In genomic region chr17:81002013-81002384, GRCh38 we compare ENCODE assay signal across 22 cellular contexts. TPM values are rescaled to one million over a fixed set of nuclear protein-coding genes. Genes with fewer than 3 reads are reported as not detected.
DNase-seq lines count a peak whose midpoint lies in the region; ATAC-seq, FAIRE-seq and TF ChIP-seq lines count a peak whose summit lies in the region.
"Had no signal": no experiment of that assay in that cellular context is flagged by ENCODE, and none has a peak within 500 bp of the region (broad histone marks: within the 10 kb centered on the region; RNA-seq: fewer than 3 reads in every experiment).

No MANE protein-coding gene starts in this region.

- no peaks in the 10 kb centered on the region for H4K20me1 ChIP-seq in GM23248 (ENCODE audit: insufficient read depth)
- H4K20me1 ChIP-seq in K562 (replicated peaks; ENCODE audit: control insufficient read depth, insufficient read depth, low read length): no peaks in the 10 kb centered on the region

- H2BK5ac ChIP-seq in neuronal stem cell (ENCODE audit: low read length): no peak overlapping the region

- DNase-seq in Calu3 (no peak), GM23248 (no peak), K562 (ENCODE audit: extremely low read depth in 1 of 4, low spot score in 3 of 4) (peak in 1 of 4 experiments; percentile 15), neuronal stem cell (ENCODE audit: low spot score) (no peak), activated T-cell treated with anti-CD3 and anti-CD28 coated beads for 4 hours (no peak), GM20000 (ENCODE audit: low spot score) (no peak)
- DNase-seq in natural killer cell treated with Interleukin-12 subunit alpha and Interleukin-12 subunit beta and Interleukin-15 and Interleukin-18, amount 100 ng/mL, for 72 hours (ENCODE audit: low spot score): no peak
- DNase-seq: activated CD4-positive, alpha-beta T cell treated with anti-CD3 and anti-CD28 coated beads for 4 hours; activated gamma-delta T cell treated with Interleukin-2 at 50 U/mL for 16 hours; activated naive CD8-positive, alpha-beta T cell treated with anti-CD3 and anti-CD28 coated beads, Interleukin-2, amount 50 U/mL, for 24 hours; activated T-cell treated with anti-CD3 and anti-CD28 coated beads, Interleukin-2, amount 50 U/mL, for 24 hours; naive thymus-derived CD4-positive, alpha-beta T cell; NCI-H82; SIG-M5 had no signal

- H3K27ac Mint-ChIP-seq in Calu3 (ENCODE audit: unreplicated experiment): peak overlapping the region; percentile 58
- H3K27ac Mint-ChIP-seq in natural killer cell treated with Interleukin-12 subunit alpha and Interleukin-12 subunit beta and Interleukin-15 and Interleukin-18, amount 100 ng/mL, for 72 hours: no peak overlapping the region
- H3K27ac Mint-ChIP-seq: activated naive CD8-positive, alpha-beta T cell treated with anti-CD3 and anti-CD28 coated beads, Interleukin-2, amount 50 U/mL, for 24 hours; activated T-cell treated with anti-CD3 and anti-CD28 coated beads, Interleukin-2, amount 50 U/mL, for 24 hours; dendritic cell treated with granulocyte-macrophage colony-stimulating factor and Interleukin-4, amounts not matched to agents 40 ng/mL and 50 ng/mL, for 4 days; mesothelial cell of epicardium; stimulated activated naive CD8-positive, alpha-beta T cell treated with anti-CD3 and anti-CD28 coated beads, Interleukin-15, Interleukin-2, amounts not matched to agents 100 ng/mL and 50 ng/mL, for 24 hours had no signal

- in situ Hi-C loops in GM23248 (cut with MboI) (no loop called here), K562 (cut with MboI) (loop anchor here (5.0 kb wide), 1 partner anchor 225 kb away; no protein-coding TSS in a partner anchor)

- TF ChIP-seq RAD21 in K562 (CRISPR knock-in tag; conservative IDR thresholded peaks at IDR 0.05 in 1 of 2, IDR thresholded peaks at IDR 0.05 in 1 of 2): no peak

- no peak overlapping the region for H3K18ac ChIP-seq in neuronal stem cell (ENCODE audit: low read length)

- intact Hi-C loops in Calu3 (cut with micrococcal nuclease; ENCODE audit: unreplicated experiment): no loop called here
- intact Hi-C loops in K562 (cut with micrococcal nuclease): no loop called here

- H3K4me3 Mint-ChIP-seq in Calu3 (ENCODE audit: low read depth, unreplicated experiment): no peak overlapping the region
- no peak overlapping the region for H3K4me3 Mint-ChIP-seq in natural killer cell treated with Interleukin-12 subunit alpha and Interleukin-12 subunit beta and Interleukin-15 and Interleukin-18, amount 100 ng/mL, for 72 hours
- H3K4me3 Mint-ChIP-seq: activated naive CD8-positive, alpha-beta T cell treated with anti-CD3 and anti-CD28 coated beads, Interleukin-2, amount 50 U/mL, for 24 hours; activated T-cell treated with anti-CD3 and anti-CD28 coated beads, Interleukin-2, amount 50 U/mL, for 24 hours; dendritic cell treated with granulocyte-macrophage colony-stimulating factor and Interleukin-4, amounts not matched to agents 40 ng/mL and 50 ng/mL, for 4 days; stimulated activated naive CD8-positive, alpha-beta T cell treated with anti-CD3 and anti-CD28 coated beads, Interleukin-15, Interleukin-2, amounts not matched to agents 100 ng/mL and 50 ng/mL, for 24 hours had no signal

- no peak for FAIRE-seq in K562 (lab: Jason Lieb, UNC)

- peak overlapping the region; percentile 27 for H3K23ac ChIP-seq in neuronal stem cell (ENCODE audit: low read depth, low read length, poor library complexity)

- TF ChIP-seq CTCF in Calu3 (IDR thresholded peaks at IDR 0.05; ENCODE audit: unreplicated experiment) (no peak), K562 (IDR thresholded peaks at IDR 0.05 in 2 of 3, conservative IDR thresholded peaks at IDR 0.05 in 1 of 3; ENCODE audit: insufficient read depth in 2 of 3, low read depth in 1 of 3, low read length in 3 of 3) (no peak), GM20000 (IDR thresholded peaks at IDR 0.05; ENCODE audit: extremely low read depth, missing control alignments) (no peak)

- H3K27me3 Mint-ChIP-seq in Calu3 (ENCODE audit: unreplicated experiment): peaks cover 64% of the 10 kb centered on the region
- H3K27me3 Mint-ChIP-seq in natural killer cell treated with Interleukin-12 subunit alpha and Interleukin-12 subunit beta and Interleukin-15 and Interleukin-18, amount 100 ng/mL, for 72 hours: peaks cover 7 to 8% of the 10 kb centered on the region in 2 donors

- H2BK12ac ChIP-seq in neuronal stem cell (ENCODE audit: low read length): no peak overlapping the region

- CTCF ChIA-PET in Calu3 (lab: Charles Lee) (no interaction called here), K562 (lab: Yijun Ruan, JAX; ENCODE audit: low intra/inter-chr PET ratio) (no interaction called here)

- BruUV-seq in Calu3 (replicated peaks; lab: Mats Ljungman, UMichigan): TSS peak; percentile 42
- no TSS peak for BruUV-seq in K562 (replicated peaks; lab: Mats Ljungman, UMichigan)

- no peak overlapping the region for H4K91ac ChIP-seq in neuronal stem cell (ENCODE audit: low read depth, low read length, poor library complexity)

- H3K4ac ChIP-seq in neuronal stem cell (ENCODE audit: low read length): no peak overlapping the region

- peaks cover 32% of the 10 kb centered on the region for H3K27me3 ChIP-seq in GM23248 (replicated peaks; ENCODE audit: insufficient read depth)
- H3K27me3 ChIP-seq in K562 (ENCODE audit: control insufficient read depth in 2 of 2, insufficient read depth in 2 of 2, low read length in 2 of 2): no peaks in the 10 kb centered on the region
- peaks cover 0 to 11% (median 9%) of the 10 kb centered on the region in 3 experiments for H3K27me3 ChIP-seq in neuronal stem cell (ENCODE audit: control insufficient read depth in 3 of 3, insufficient read depth in 3 of 3, low read depth in 1 of 3, low read length in 3 of 3)
- H3K27me3 ChIP-seq: vagina had no signal

- no peak overlapping the region for H3K14ac ChIP-seq in neuronal stem cell (ENCODE audit: low read length)

- H3K4me1 Mint-ChIP-seq in Calu3 (ENCODE audit: low read depth, unreplicated experiment): peaks cover 22% of the 10 kb centered on the region
- peaks cover 19 to 27% of the 10 kb centered on the region in 2 donors for H3K4me1 Mint-ChIP-seq in natural killer cell treated with Interleukin-12 subunit alpha and Interleukin-12 subunit beta and Interleukin-15 and Interleukin-18, amount 100 ng/mL, for 72 hours (ENCODE audit: low read depth in 2 of 2)

- no peaks in the 10 kb centered on the region for H3K79me2 ChIP-seq in GM23248 (ENCODE audit: insufficient read depth)
- H3K79me2 ChIP-seq in K562 (ENCODE audit: control insufficient read depth, insufficient read depth, low read length): no peaks in the 10 kb centered on the region

- no peak overlapping the region for H2BK120ac ChIP-seq in neuronal stem cell (ENCODE audit: low read depth, low read length)

- H3K36me3 ChIP-seq in GM23248 (ENCODE audit: low read depth) (no peaks in the 10 kb centered on the region), K562 (ENCODE audit: control insufficient read depth, insufficient read depth, low read length) (peaks cover 31% of the 10 kb centered on the region; the same call in 1 of the 3 replicates), neuronal stem cell (replicated peaks in 1 of 2; ENCODE audit: control insufficient read depth in 2 of 2, insufficient read depth in 2 of 2, low read length in 2 of 2) (peaks cover 13 to 33% of the 10 kb centered on the region in 2 donors)

- ATAC-seq in K562: no peak
- no peak for ATAC-seq in natural killer cell treated with Interleukin-12 subunit alpha and Interleukin-12 subunit beta and Interleukin-15 and Interleukin-18, amount 100 ng/mL, for 72 hours
- ATAC-seq: activated naive CD8-positive, alpha-beta T cell treated with anti-CD3 and anti-CD28 coated beads, Interleukin-2, amount 50 U/mL, for 24 hours had no signal

- no peak overlapping the region for H2AK5ac ChIP-seq in neuronal stem cell (ENCODE audit: low read depth, low read length)

- H4K8ac ChIP-seq in neuronal stem cell (ENCODE audit: low read depth, low read length): no peak overlapping the region

- no peak for TF ChIP-seq EP300 in K562 (IDR thresholded peaks at IDR 0.05; ENCODE audit: low read length)

- no peak overlapping the region for H3K9ac ChIP-seq in GM23248
- H3K9ac ChIP-seq in K562 (ENCODE audit: insufficient read depth in 1 of 2, low read depth in 2 of 2, low read length in 2 of 2): peak overlapping the region in 1 of 2 experiments; percentile 70; a peak in 2 of 4 replicates
- H3K9ac ChIP-seq in neuronal stem cell (ENCODE audit: low read depth, low read length, poor library complexity): no peak overlapping the region
- H3K9ac ChIP-seq: BLaER1 treated with 17β-estradiol and CSF1 and Interleukin-3, amounts not matched to agents 10 nM and 100 nM had no signal

- H3K9me1 ChIP-seq in K562 (ENCODE audit: control insufficient read depth, insufficient read depth, low read length): no peaks in the 10 kb centered on the region

- peaks cover 40% of the 10 kb centered on the region for H3K36me3 Mint-ChIP-seq in Calu3 (ENCODE audit: insufficient read depth, unreplicated experiment)
- no peaks in the 10 kb centered on the region for H3K36me3 Mint-ChIP-seq in natural killer cell treated with Interleukin-12 subunit alpha and Interleukin-12 subunit beta and Interleukin-15 and Interleukin-18, amount 100 ng/mL, for 72 hours
- H3K36me3 Mint-ChIP-seq: mesothelial cell of epicardium had no signal

- 0 out of 2 replicates have a peak, but pooled peaks cover 5% of the 10 kb centered on the region for H3K4me1 ChIP-seq in GM23248 (ENCODE audit: insufficient read depth)
- peaks cover 19 to 64% of the 10 kb centered on the region in 2 experiments for H3K4me1 ChIP-seq in K562 (replicated peaks in 1 of 2; ENCODE audit: control insufficient read depth in 2 of 2, insufficient read depth in 2 of 2, low read length in 2 of 2)
- peaks cover 7% of the 10 kb centered on the region in 2 donors for H3K4me1 ChIP-seq in neuronal stem cell (ENCODE audit: control insufficient read depth in 2 of 2, insufficient read depth in 1 of 2, low read depth in 1 of 2, low read length in 2 of 2)

- H3K27ac ChIP-seq in GM23248 (no peak overlapping the region), K562 (ENCODE audit: extremely low read depth, low read depth, low read length) (peak overlapping the region; percentile 44; the same call in 1 of the 3 replicates), neuronal stem cell (replicated peaks; ENCODE audit: low read length) (no peak overlapping the region)
- H3K27ac ChIP-seq: BLaER1 treated with 17β-estradiol and CSF1 and Interleukin-3, amounts not matched to agents 10 nM and 100 nM; thoracic aorta; VCaP had no signal

- no peak overlapping the region for H2AFZ ChIP-seq in GM23248
- H2AFZ ChIP-seq in K562 (ENCODE audit: low read depth, low read length): no peak overlapping the region
- no peak overlapping the region for H2AFZ ChIP-seq in neuronal stem cell (ENCODE audit: low read length)

- no peak for TF ChIP-seq POLR2A in K562 (conservative IDR thresholded peaks at IDR 0.05)

- H3K4me3 ChIP-seq in GM23248: no peak overlapping the region
- H3K4me3 ChIP-seq in K562: no peak overlapping the region
- H3K4me3 ChIP-seq in neuronal stem cell (ENCODE audit: low read length in 2 of 2): no peak overlapping the region
- H3K4me3 ChIP-seq: BLaER1 treated with 17β-estradiol and CSF1 and Interleukin-3, amounts not matched to agents 10 nM and 100 nM; HAP-1; thoracic aorta; vagina had no signal

- H3F3A ChIP-seq in GM23248 (ENCODE audit: insufficient read depth): peaks cover 4% of the 10 kb centered on the region; the same call in 1 of the 2 replicates

- H3K9me3 ChIP-seq in GM23248 (ENCODE audit: low read depth): no peaks in the 10 kb centered on the region
- no peaks in the 10 kb centered on the region for H3K9me3 ChIP-seq in K562 (replicated peaks; ENCODE audit: control insufficient read depth, insufficient read depth, low read depth, low read length)
- H3K9me3 ChIP-seq in neuronal stem cell (replicated peaks in 1 of 2; ENCODE audit: control insufficient read depth in 2 of 2, insufficient read depth in 1 of 2, low read depth in 1 of 2, low read length in 2 of 2): peaks cover 0 to 2% of the 10 kb centered on the region in 2 donors
- H3K9me3 ChIP-seq: BLaER1 treated with 17β-estradiol and CSF1 and Interleukin-3, amounts not matched to agents 10 nM and 100 nM; HAP-1; thoracic aorta; vagina had no signal

- POLR2A ChIA-PET in K562 (lab: Yijun Ruan, JAX): interaction anchor here (0.6 to 2.9 kb wide), 3 partner anchors 18 to 236 kb away, joined by 3 to 13 read pairs (median 4); no protein-coding TSS in a partner anchor

- H3K9me3 Mint-ChIP-seq in Calu3 (ENCODE audit: low read depth, unreplicated experiment): no peaks in the 10 kb centered on the region
- H3K9me3 Mint-ChIP-seq in natural killer cell treated with Interleukin-12 subunit alpha and Interleukin-12 subunit beta and Interleukin-15 and Interleukin-18, amount 100 ng/mL, for 72 hours: no peaks in the 10 kb centered on the region
- H3K9me3 Mint-ChIP-seq: activated naive CD8-positive, alpha-beta T cell treated with anti-CD3 and anti-CD28 coated beads, Interleukin-2, amount 50 U/mL, for 24 hours; activated T-cell treated with anti-CD3 and anti-CD28 coated beads, Interleukin-2, amount 50 U/mL, for 24 hours; dendritic cell treated with granulocyte-macrophage colony-stimulating factor and Interleukin-4, amounts not matched to agents 40 ng/mL and 50 ng/mL, for 4 days; mesothelial cell of epicardium; stimulated activated naive CD8-positive, alpha-beta T cell treated with anti-CD3 and anti-CD28 coated beads, Interleukin-15, Interleukin-2, amounts not matched to agents 100 ng/mL and 50 ng/mL, for 24 hours had no signal

- H3K4me2 ChIP-seq in GM23248 (ENCODE audit: unreplicated experiment): peak overlapping the region; percentile 3
- H3K4me2 ChIP-seq in K562 (ENCODE audit: insufficient read depth, low read length): peak overlapping the region; percentile 6; the same call in 1 of the 2 replicates
- H3K4me2 ChIP-seq in neuronal stem cell (ENCODE audit: insufficient read depth, low read length, poor library complexity, severe bottlenecking): no peak overlapping the region
- H3K4me2 ChIP-seq: BLaER1 treated with 17β-estradiol and CSF1 and Interleukin-3, amounts not matched to agents 10 nM and 100 nM had no signal

- H3K79me1 ChIP-seq in neuronal stem cell (ENCODE audit: low read depth, low read length): peaks cover under 1% of the 10 kb centered on the region

- 82 to 84% methylated on average over 8 to 10 of the region's 10 CpGs for WGBS in GM23248 (ENCODE audit: low coverage in 1 of 2, low lambda C conversion rate in 2 of 2, missing lambda C conversion rate in 2 of 2), 2 experiments
- 55% methylated on average over 10 of the region's 10 CpGs for WGBS in K562 (ENCODE audit: insufficient coverage, low coverage, missing lambda C conversion rate)
- no CpG with 5 or more reads among the region's 10 CpGs for WGBS in neuronal stem cell (ENCODE audit: extremely low coverage in 2 of 2, insufficient read length in 2 of 2, insufficient replicate concordance in 1 of 2), 2 donors

- H2BK15ac ChIP-seq in neuronal stem cell (ENCODE audit: low read length): no peak overlapping the region

- H3K9me2 ChIP-seq in GM23248 (ENCODE audit: insufficient read depth): no peaks in the 10 kb centered on the region

RNA-seq across cellular contexts. Expression of gene CHMP6, which starts 10.4 kb away (rescaled TPM):
- 25.5 and 27.9 TPM in 2 replicates for total RNA-seq in Calu3 (2022)
- total RNA-seq in GM23248 (2014; rRNA removed; shearing (Covaris generic)): 8.2 and 14.1 TPM in 2 replicates
- 34.0 and 37.1 TPM in 2 replicates for polyA plus RNA-seq in GM23248 (2016; fragmentation: Nextera tagmentation; extraction: Ambion mirVana)
- 33.8 and 66.2 TPM in 2 replicates for total RNA-seq in K562 (2011; cell fraction: chromatin; rRNA removed; ENCODE audit: low replicate concordance)
- total RNA-seq in K562 (2011; cell fraction: nucleolus; rRNA removed): 40.5 and 47.9 TPM in 2 replicates
- total RNA-seq in K562 (2011; cell fraction: nucleoplasm; rRNA removed): 22.9 and 24.6 TPM in 2 replicates
- total RNA-seq in K562 (2014; rRNA removed): 10.3 and 12.9 TPM in 2 replicates
- 14.4 and 15.7 TPM in 2 replicates for total RNA-seq in K562 (2014; rRNA removed; fragmentation: Illumina TruSeq; extraction: Trizol)
- total RNA-seq in K562 (2015; rRNA removed; fragmentation: Illumina TruSeq; extraction: Trizol): 12.7 and 13.8 TPM in 2 replicates
- total RNA-seq in K562 (2021): 25.6 and 26.8 TPM in 2 replicates
- polyA plus RNA-seq in K562 (2011; rRNA removed): 8.0 and 13.4 TPM in 2 replicates
- 10.5 and 35.5 TPM in 2 replicates for polyA plus RNA-seq in K562 (2011; cell fraction: cytosol; rRNA removed)
- polyA plus RNA-seq in K562 (2011; cell fraction: nucleus; rRNA removed): 10.7 and 20.1 TPM in 2 replicates
- 13.7 and 20.1 TPM in 2 replicates for polyA plus RNA-seq in K562 (2012)
- 11.4 and 15.5 TPM in 2 replicates for polyA plus RNA-seq in K562 (2014; fragmentation: Illumina TruSeq; extraction: Trizol)
- polyA plus RNA-seq in K562 (2014; fragmentation: Nextera tagmentation; extraction: Ambion mirVana): 1 to 10 TPM in 1 of 2 experiments, under 1 TPM in 1; 0.25 to 1.8 TPM
- polyA plus RNA-seq in K562 (2014; rRNA removed): 28.3 and 30.4 TPM in 2 replicates
- polyA minus RNA-seq in K562 (2011; rRNA and poly(A)+ RNA removed): 11.2 and 15.9 TPM in 2 replicates
- 5.0 and 8.7 TPM in 2 replicates for polyA minus RNA-seq in K562 (2011; cell fraction: cytosol; rRNA and poly(A)+ RNA removed)
- 13.5 and 13.7 TPM in 2 replicates for polyA minus RNA-seq in K562 (2011; cell fraction: nucleus; rRNA and poly(A)+ RNA removed)
- 14.3 TPM for polyA plus RNA-seq in neuronal stem cell (2013, experiment 1 of 2)
- polyA plus RNA-seq in neuronal stem cell (2013, experiment 2 of 2): 13.1 TPM
- 10 to 100 TPM; 33.1 to 43.7 TPM for total RNA-seq in natural killer cell treated with Interleukin-12 subunit alpha and Interleukin-12 subunit beta and Interleukin-15 and Interleukin-18, amount 100 ng/mL, for 72 hours

RNA-seq across cellular contexts. Expression of gene BAIAP2, which starts 33.0 kb away (rescaled TPM):
- total RNA-seq in Calu3 (2022) (58.0 and 58.8 TPM in 2 replicates), K562 (2014; rRNA removed) (26.7 and 31.9 TPM in 2 replicates), K562 (2014; rRNA removed; fragmentation: Illumina TruSeq; extraction: Trizol) (14.2 and 17.7 TPM in 2 replicates), K562 (2015; rRNA removed; fragmentation: Illumina TruSeq; extraction: Trizol) (18.4 and 21.2 TPM in 2 replicates), K562 (2021) (44.7 and 51.6 TPM in 2 replicates)
- total RNA-seq in GM23248 (2014; rRNA removed; shearing (Covaris generic)): 30.6 and 31.7 TPM in 2 replicates
- polyA plus RNA-seq in GM23248 (2016; fragmentation: Nextera tagmentation; extraction: Ambion mirVana) (28.2 and 31.5 TPM in 2 replicates), K562 (2011; rRNA removed) (9.8 and 13.6 TPM in 2 replicates), K562 (2014; fragmentation: Illumina TruSeq; extraction: Trizol) (20.7 and 30.0 TPM in 2 replicates), K562 (2014; fragmentation: Nextera tagmentation; extraction: Ambion mirVana) (1 to 10 TPM; 2.3 to 2.4 TPM), K562 (2014; rRNA removed) (17.3 and 23.2 TPM in 2 replicates)
- 69.8 and 141 TPM in 2 replicates for total RNA-seq in K562 (2011; cell fraction: chromatin; rRNA removed; ENCODE audit: low replicate concordance)
- total RNA-seq in K562 (2011; cell fraction: nucleolus; rRNA removed): 54.5 and 61.0 TPM in 2 replicates
- 40.5 and 42.0 TPM in 2 replicates for total RNA-seq in K562 (2011; cell fraction: nucleoplasm; rRNA removed)
- 9.8 and 28.7 TPM in 2 replicates for polyA plus RNA-seq in K562 (2011; cell fraction: cytosol; rRNA removed)
- polyA plus RNA-seq in K562 (2011; cell fraction: nucleus; rRNA removed): 37.7 and 77.3 TPM in 2 replicates
- polyA plus RNA-seq in K562 (2012): 37.1 and 42.6 TPM in 2 replicates
- polyA minus RNA-seq in K562 (2011; rRNA and poly(A)+ RNA removed): 11.9 and 13.6 TPM in 2 replicates
- polyA minus RNA-seq in K562 (2011; cell fraction: cytosol; rRNA and poly(A)+ RNA removed): 22.8 and 24.8 TPM in 2 replicates
- 38.3 and 38.6 TPM in 2 replicates for polyA minus RNA-seq in K562 (2011; cell fraction: nucleus; rRNA and poly(A)+ RNA removed)
- polyA plus RNA-seq in neuronal stem cell (2013, experiment 1 of 2): 30.9 TPM
- polyA plus RNA-seq in neuronal stem cell (2013, experiment 2 of 2): 31.6 TPM
- total RNA-seq in natural killer cell treated with Interleukin-12 subunit alpha and Interleukin-12 subunit beta and Interleukin-15 and Interleukin-18, amount 100 ng/mL, for 72 hours: 1 to 10 TPM; 7.3 to 9.6 TPM
